ENCODE assay signal across 9 cellular contexts in genomic region chr6:149454405-149454848, GRCh38. TPM values are rescaled to one million over a fixed set of nuclear protein-coding genes. Genes with fewer than 3 reads are reported as not detected.
DNase-seq lines count a peak whose midpoint lies in the region; ATAC-seq and TF ChIP-seq lines count a peak whose summit lies in the region.
"Had no signal": no experiment of that assay in that cellular context is flagged by ENCODE, and none has a peak within 500 bp of the region (broad histone marks: within the 10 kb centered on the region; RNA-seq: fewer than 3 reads in every experiment).

No MANE protein-coding gene starts in this region.

- H3K27me3 ChIP-seq in testis (no peaks in the 10 kb centered on the region), HAP-1 (ENCODE audit: low read depth) (no peaks in the 10 kb centered on the region)

- H3K4me3 ChIP-seq in astrocyte of the spinal cord (ENCODE audit: low read depth, low read length), result no peak overlapping the region
- no peak overlapping the region for H3K4me3 ChIP-seq in testis
- H3K4me3 ChIP-seq in HAP-1, result no peak overlapping the region

- ATAC-seq in natural killer cell treated with Interleukin-12 subunit alpha and Interleukin-12 subunit beta and Interleukin-15 and Interleukin-18, amount 100 ng/mL, for 72 hours, result no peak
- no peak for ATAC-seq in GM19455 (IDR thresholded peaks at IDR 0.05; ENCODE audit: unreplicated experiment)

- 18 to 25% methylated on average over 13 to 15 of the region's 15 CpGs for WGBS in testis, 2 donors

- TF ChIP-seq CTCF in astrocyte of the spinal cord (IDR thresholded peaks at IDR 0.05; ENCODE audit: low read depth, low read length) (no peak), testis (IDR thresholded peaks at IDR 0.05) (no peak)

- TF ChIP-seq POLR2A in testis (IDR thresholded peaks at IDR 0.05), result no peak

- DNase-seq in Kasumi-1 (lab: John Stamatoyannopoulos, UW) (peak; percentile 45 to 51), astrocyte of the spinal cord (ENCODE audit: low read depth, low spot score) (peak; percentile 93), iris pigment epithelial cell (ENCODE audit: low read depth) (peak; percentile 79), testis (peak; percentile 98), HAP-1 (ENCODE audit: low spot score in 2 of 2) (no peak)
- DNase-seq in natural killer cell treated with Interleukin-12 subunit alpha and Interleukin-12 subunit beta and Interleukin-15 and Interleukin-18, amount 100 ng/mL, for 72 hours (ENCODE audit: low spot score), result no peak
- DNase-seq in stimulated activated CD4-positive, alpha-beta T cell treated with anti-CD3 and anti-CD28 coated beads, Interleukin-2, amount 100 ng/mL, for 24 hours, result no peak
- DNase-seq: naive B cell had no signal

- peaks cover 0 to 6% of the 10 kb centered on the region in 2 donors for H3K27me3 Mint-ChIP-seq in natural killer cell treated with Interleukin-12 subunit alpha and Interleukin-12 subunit beta and Interleukin-15 and Interleukin-18, amount 100 ng/mL, for 72 hours
- H3K27me3 Mint-ChIP-seq: naive B cell had no signal

- H3K27ac Mint-ChIP-seq in natural killer cell treated with Interleukin-12 subunit alpha and Interleukin-12 subunit beta and Interleukin-15 and Interleukin-18, amount 100 ng/mL, for 72 hours, result no peak overlapping the region

- no peak overlapping the region for H3K4me3 Mint-ChIP-seq in natural killer cell treated with Interleukin-12 subunit alpha and Interleukin-12 subunit beta and Interleukin-15 and Interleukin-18, amount 100 ng/mL, for 72 hours
- H3K4me3 Mint-ChIP-seq: naive B cell had no signal

- H3K9me3 ChIP-seq in testis (no peaks in the 10 kb centered on the region), HAP-1 (no peaks in the 10 kb centered on the region)

- no peaks in the 10 kb centered on the region for H3K4me1 Mint-ChIP-seq in natural killer cell treated with Interleukin-12 subunit alpha and Interleukin-12 subunit beta and Interleukin-15 and Interleukin-18, amount 100 ng/mL, for 72 hours (ENCODE audit: low read depth in 2 of 2)

- peaks cover 21% of the 10 kb centered on the region for H3K4me1 ChIP-seq in testis
- no peaks in the 10 kb centered on the region for H3K4me1 ChIP-seq in HAP-1

- intact Hi-C loops in testis (cut with DNase I; ENCODE audit: low total_unique reads), result no loop called here

- no peak overlapping the region for H3K27ac ChIP-seq in testis

- no peaks in the 10 kb centered on the region for H3K36me3 Mint-ChIP-seq in natural killer cell treated with Interleukin-12 subunit alpha and Interleukin-12 subunit beta and Interleukin-15 and Interleukin-18, amount 100 ng/mL, for 72 hours

- no peaks in the 10 kb centered on the region for H3K9me3 Mint-ChIP-seq in natural killer cell treated with Interleukin-12 subunit alpha and Interleukin-12 subunit beta and Interleukin-15 and Interleukin-18, amount 100 ng/mL, for 72 hours

- no peaks in the 10 kb centered on the region for H3K36me3 ChIP-seq in testis (ENCODE audit: low read depth, missing control alignments)
- no peaks in the 10 kb centered on the region for H3K36me3 ChIP-seq in HAP-1 (replicated peaks)

- in situ Hi-C loops in astrocyte of the spinal cord (cut with HindIII; ENCODE audit: low sequenced_read_pairs) (no loop called here), HAP-1 (cut with MboI; ENCODE audit: low sequenced_read_pairs) (no loop called here)

RNA-seq across cellular contexts. Expression of gene ZC3H12D, which starts 30.4 kb away (rescaled TPM):
- 1 to 10 TPM; 1.4 to 2.1 TPM for total RNA-seq in testis
- polyA plus RNA-seq in testis (ENCODE audit: insufficient read depth, low read depth, low replicate concordance), result 0.61 TPM
- total RNA-seq in natural killer cell treated with Interleukin-12 subunit alpha and Interleukin-12 subunit beta and Interleukin-15 and Interleukin-18, amount 100 ng/mL, for 72 hours, result 10 to 100 TPM in 1 of 2 donors, 1 to 10 TPM in 1; 2.1 to 16.0 TPM

RNA-seq across cellular contexts. Expression of gene SUMO4, which starts 54.4 kb away (rescaled TPM):
- total RNA-seq in testis, result 1 to 10 TPM; 4.6 to 6.3 TPM
- polyA plus RNA-seq in testis (ENCODE audit: insufficient read depth, low read depth, low replicate concordance), result not detected
- 10 to 100 TPM in 1 of 2 donors, 1 to 10 TPM in 1; 9.0 to 23.2 TPM for total RNA-seq in natural killer cell treated with Interleukin-12 subunit alpha and Interleukin-12 subunit beta and Interleukin-15 and Interleukin-18, amount 100 ng/mL, for 72 hours

Comparison
In these comparisons a context has a peak if more than half of its experiments do, and no peak if none do; other contexts are left out.
1. DNase-seq: peak in Kasumi-1 (2 of 2), astrocyte of the spinal cord (single experiment), iris pigment epithelial cell (single experiment) and testis (single experiment); none in HAP-1 (0 of 2), natural killer cell treated with Interleukin-12 subunit alpha and Interleukin-12 subunit beta and Interleukin-15 and Interleukin-18, amount 100 ng/mL, for 72 hours (single experiment) and stimulated activated CD4-positive, alpha-beta T cell treated with anti-CD3 and anti-CD28 coated beads, Interleukin-2, amount 100 ng/mL, for 24 hours (0 of 2).